ENCODE assay signal across 8 cellular contexts in genomic region chr17:44006581-44007345, GRCh38. TPM values are rescaled to one million over a fixed set of nuclear protein-coding genes. Genes with fewer than 3 reads are reported as not detected.
DNase-seq lines count a peak whose midpoint lies in the region; ATAC-seq and TF ChIP-seq lines count a peak whose summit lies in the region.

No MANE protein-coding gene starts in this region.

- WGBS in esophagus muscularis mucosa, result under 1% methylated on average over 19 of the region's 40 CpGs

- no peaks in the 10 kb centered on the region for H3K79me2 ChIP-seq in PC-9 (ENCODE audit: low read depth)

- peaks cover 10% of the 10 kb centered on the region for H3F3A ChIP-seq in PC-9 (ENCODE audit: insufficient read depth, low read depth)

- H2AFZ ChIP-seq in PC-9, result peak overlapping the region; percentile 59

- no peaks in the 10 kb centered on the region for H3K9me3 ChIP-seq in PC-9 (ENCODE audit: insufficient read depth, low read depth)
- H3K9me3 ChIP-seq in esophagus muscularis mucosa, result no peaks in the 10 kb centered on the region

- TF ChIP-seq CTCF in PC-9 (conservative IDR thresholded peaks at IDR 0.05) (no peak; the same call in 1 of the 2 replicates), esophagus muscularis mucosa (IDR thresholded peaks at IDR 0.05) (peak; percentile 25 to 55 (median 47))

- CTCF ChIA-PET in PC-9 (lab: Charles Lee), result interaction anchor here (0.5 to 0.9 kb wide), 7 partner anchors 18 to 358 kb away, joined by 3 to 6 read pairs (median 5); partner anchors contain the start of gene HDAC5

- peak; percentile 26 for TF ChIP-seq POLR2A in esophagus muscularis mucosa (IDR thresholded peaks at IDR 0.05; ENCODE audit: low read depth)

- POLR2A ChIA-PET in PC-9 (lab: Charles Lee; ENCODE audit: unreplicated experiment), result interaction anchor here (0.6 to 0.7 kb wide), 3 partner anchors 49 to 156 kb away, joined by 3 to 4 read pairs (median 4); no protein-coding TSS in a partner anchor

- H3K4me2 ChIP-seq in PC-9, result peak overlapping the region; percentile 83

- H3K27me3 ChIP-seq in PC-9 (ENCODE audit: insufficient read depth, low read depth), result no peaks in the 10 kb centered on the region
- peaks cover 6 to 48% (median 23%) of the 10 kb centered on the region in 4 donors for H3K27me3 ChIP-seq in esophagus muscularis mucosa

- no TSS peak for BruUV-seq in PC-9 (replicated peaks; lab: Mats Ljungman, UMichigan)

- peak; percentile 63 for ATAC-seq in GM19455 (IDR thresholded peaks at IDR 0.05; ENCODE audit: unreplicated experiment)

- DNase-seq in C1 segment of cervical spinal cord (lab: John Stamatoyannopoulos, UW) (peak in 12 of 14 donors; percentile 9 to 71 (median 42)), KBM-7 (peak; percentile 92), PC-9 (peak; percentile 88 to 93), esophagus muscularis mucosa (ENCODE audit: extremely low spot score) (peak; percentile 99), myocyte (ENCODE audit: low read depth) (peak; percentile 95)
- peak; percentile 96 for DNase-seq in activated T-cell treated with anti-CD3 and anti-CD28 coated beads, Interleukin-2, amount 50 U/mL, for 1 hour
- peak; percentile 92 to 98 for DNase-seq in stimulated activated CD8-positive, alpha-beta memory T cell treated with anti-CD3 and anti-CD28 coated beads, Interleukin-7, amount 100 ng/mL, for 1 hour (ENCODE audit: low read depth in 2 of 2)

- in situ Hi-C loops in KBM-7 (cut with MboI; ENCODE audit: low pct_unique_long_range_greater_than_20kb, low sequenced_read_pairs), result no loop called here

- intact Hi-C loops in PC-9 (cut with micrococcal nuclease; ENCODE audit: unreplicated experiment) (loop anchor here (5.0 kb wide), 1 partner anchor 66 kb away; the partner anchor contains the start of gene G6PC3), esophagus muscularis mucosa (cut with DNase I) (no loop called here)

- H3K9me2 ChIP-seq in PC-9 (ENCODE audit: insufficient read depth), result no peaks in the 10 kb centered on the region

- TF ChIP-seq EP300 in esophagus muscularis mucosa (IDR thresholded peaks at IDR 0.05), result no peak

- H3K27ac ChIP-seq in PC-9 (0 out of 2 replicates have a peak overlapping the region, but pooled peaks have one; percentile 3), esophagus muscularis mucosa (replicated peaks in 1 of 4) (peak overlapping the region; percentile 46 to 69 (median 58))

- H3K4me1 ChIP-seq in PC-9 (replicated peaks; ENCODE audit: insufficient read depth) (peaks cover 12% of the 10 kb centered on the region), esophagus muscularis mucosa (peaks cover 38 to 46% (median 45%) of the 10 kb centered on the region in 4 donors)

- no peaks in the 10 kb centered on the region for H3K36me3 ChIP-seq in PC-9 (ENCODE audit: low read depth)
- peaks cover 0 to 21% (median 12%) of the 10 kb centered on the region in 4 donors for H3K36me3 ChIP-seq in esophagus muscularis mucosa

- H3K4me3 ChIP-seq in PC-9 (peak overlapping the region; percentile 52), esophagus muscularis mucosa (peak overlapping the region; percentile 56 to 61 (median 60))

- H4K20me1 ChIP-seq in PC-9 (ENCODE audit: insufficient read depth), result no peaks in the 10 kb centered on the region

RNA-seq across cellular contexts. Expression of gene NAGS, which starts 2.3 kb away (rescaled TPM):
- 1.0 and 1.4 TPM in 2 replicates for total RNA-seq in PC-9 (2021)
- 1 to 10 TPM in 3 of 4 donors, under 1 TPM in 1; 0.83 to 3.4 (median 1.8) TPM for total RNA-seq in esophagus muscularis mucosa
- total RNA-seq in myocyte, result 0.10 and 0.40 TPM in 2 replicates
- 0.84 TPM for polyA plus RNA-seq in myocyte (2012)

RNA-seq across cellular contexts. Expression of gene TMEM101, which starts 8.0 kb away (rescaled TPM):
- total RNA-seq in PC-9 (2021) (33.5 and 42.6 TPM in 2 replicates), esophagus muscularis mucosa (10 to 100 TPM; 22.9 to 30.7 (median 27.2) TPM), myocyte (36.8 and 40.6 TPM in 2 replicates)
- polyA plus RNA-seq in myocyte (2012), result 27.1 TPM

RNA-seq across cellular contexts. Expression of gene PYY, which starts 53.0 kb away (rescaled TPM):
- total RNA-seq in PC-9 (2021) (not detected in 2 replicates), esophagus muscularis mucosa (not detected), myocyte (0.19 TPM in 1 of 2 replicates, not detected in the other)
- polyA plus RNA-seq in myocyte (2012), result not detected

RNA-seq across cellular contexts. Expression of gene LSM12, which starts 59.7 kb away (rescaled TPM):
- 60.9 and 62.7 TPM in 2 replicates for total RNA-seq in PC-9 (2021)
- total RNA-seq in esophagus muscularis mucosa, result 10 to 100 TPM; 37.8 to 59.2 (median 46.0) TPM
- total RNA-seq in myocyte, result 34.1 and 40.2 TPM in 2 replicates
- polyA plus RNA-seq in myocyte (2012), result 34.9 TPM

Comparison
In these comparisons a context has a peak if more than half of its experiments do, and no peak if none do; other contexts are left out.
1. Peak in every context shown above with its lines: DNase-seq, ATAC-seq, H3K4me3 ChIP-seq and H3K27ac ChIP-seq.
2. DNase-seq: peak in every context shown above with its lines; median percentile 99 in esophagus muscularis mucosa; 96 in activated T-cell treated with anti-CD3 and anti-CD28 coated beads, Interleukin-2, amount 50 U/mL, for 1 hour; 95 in myocyte; 95 in stimulated activated CD8-positive, alpha-beta memory T cell treated with anti-CD3 and anti-CD28 coated beads, Interleukin-7, amount 100 ng/mL, for 1 hour; 92 in KBM-7; 90 in PC-9; 42 in C1 segment of cervical spinal cord.